8 cellular contexts compared by ENCODE assay signal in the genomic region with DNA sequence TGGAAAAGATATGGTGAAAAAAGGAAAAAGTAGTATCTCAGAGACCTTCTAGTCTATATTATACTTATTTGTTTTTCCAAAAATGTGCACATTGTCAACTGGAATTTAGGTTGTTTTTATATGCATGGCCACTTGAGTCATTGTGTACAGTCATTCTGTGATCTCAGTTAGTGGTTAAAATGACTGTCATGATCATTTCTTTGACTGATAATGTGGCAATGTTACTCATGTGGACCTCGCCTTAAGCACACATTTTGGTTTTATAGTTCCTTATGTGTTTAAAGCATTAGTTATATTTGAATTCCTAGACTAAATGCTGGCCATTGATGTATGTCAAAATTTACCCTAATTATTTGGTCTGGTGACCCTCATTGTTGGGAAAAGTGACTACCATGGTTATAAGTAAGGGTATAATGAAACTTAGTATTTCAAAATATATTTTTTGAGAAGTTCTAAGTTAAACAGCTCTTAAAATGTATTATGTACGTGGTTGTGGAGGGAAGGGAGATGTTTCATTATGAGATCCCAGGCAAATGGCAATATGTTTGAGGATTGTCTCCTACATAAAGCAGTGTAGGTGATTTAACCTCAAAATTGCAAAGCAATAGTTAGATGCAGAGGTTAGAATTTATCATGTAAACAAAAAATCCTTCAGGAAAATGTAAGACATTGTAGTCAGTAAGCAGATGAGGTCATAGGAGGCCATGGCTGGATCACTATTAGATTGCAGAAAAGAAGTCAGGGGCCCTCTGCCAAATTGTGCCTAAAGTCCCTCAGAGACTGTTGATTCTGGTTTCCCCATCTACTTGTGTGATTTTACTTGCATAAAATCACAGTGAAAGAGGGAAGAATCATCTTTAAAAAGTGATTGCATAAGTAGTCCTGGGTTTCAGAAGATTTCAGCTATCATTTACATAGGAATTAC. TPM values are rescaled to one million over a fixed set of nuclear protein-coding genes. Genes with fewer than 3 reads are reported as not detected.
DNase-seq lines count a peak whose midpoint lies in the region; ATAC-seq and TF ChIP-seq lines count a peak whose summit lies in the region.

No MANE protein-coding gene starts in this region.

- peak overlapping the region in 1 of 9 donors; percentile 40 for H3K27ac Mint-ChIP-seq in naive thymus-derived CD4-positive, alpha-beta T cell

- H3K4me1 Mint-ChIP-seq in naive thymus-derived CD4-positive, alpha-beta T cell: peaks cover 0 to 28% (median 0%) of the 10 kb centered on the region in 7 donors

- H3K27me3 ChIP-seq in ascending aorta (no peaks in the 10 kb centered on the region), thyroid gland (no peaks in the 10 kb centered on the region)
- no peaks in the 10 kb centered on the region for H3K27me3 ChIP-seq in naive thymus-derived CD4-positive, alpha-beta T cell (ENCODE audit: control insufficient read depth in 2 of 2, insufficient read depth in 2 of 2, low read length in 2 of 2)

- no peak overlapping the region; the same call in 1 of the 2 replicates for H3K4me3 ChIP-seq in GM12864 (ENCODE audit: low read depth, low read length)
- no peak overlapping the region for H3K4me3 ChIP-seq in ascending aorta
- H3K4me3 ChIP-seq in thyroid gland (replicated peaks in 1 of 3): no peak overlapping the region
- no peak overlapping the region for H3K4me3 ChIP-seq in naive thymus-derived CD4-positive, alpha-beta T cell (ENCODE audit: low read length)

- H3K9me3 Mint-ChIP-seq in naive thymus-derived CD4-positive, alpha-beta T cell: no peaks in the 10 kb centered on the region

- POLR2A ChIA-PET in naive thymus-derived CD4-positive, alpha-beta T cell (lab: Charles Lee): no interaction called here

- H3K9me3 ChIP-seq in ascending aorta (no peaks in the 10 kb centered on the region), thyroid gland (no peaks in the 10 kb centered on the region)
- H3K9me3 ChIP-seq in naive thymus-derived CD4-positive, alpha-beta T cell (ENCODE audit: control insufficient read depth in 2 of 3, low read length in 3 of 3): no peaks in the 10 kb centered on the region

- H3K27me3 Mint-ChIP-seq in naive thymus-derived CD4-positive, alpha-beta T cell: no peaks in the 10 kb centered on the region

- H3K27ac ChIP-seq in ascending aorta (no peak overlapping the region), thyroid gland (no peak overlapping the region)
- no peak overlapping the region for H3K27ac ChIP-seq in naive thymus-derived CD4-positive, alpha-beta T cell (ENCODE audit: low read depth, low read length)

- intact Hi-C loops in ascending aorta (cut with DNase I) (no loop called here), thyroid gland (cut with DNase I) (no loop called here)
- intact Hi-C loops in naive thymus-derived CD4-positive, alpha-beta T cell (cut with micrococcal nuclease): no loop called here

- TF ChIP-seq CTCF in GM12864 (IDR thresholded peaks at IDR 0.05; ENCODE audit: low read depth, low read length, missing control alignments) (no peak), ascending aorta (IDR thresholded peaks at IDR 0.05) (no peak), thyroid gland (IDR thresholded peaks at IDR 0.05) (no peak)

- H3K4me3 Mint-ChIP-seq in naive thymus-derived CD4-positive, alpha-beta T cell: peak overlapping the region in 1 of 10 donors; percentile 35

- peaks cover 4 to 18% (median 13%) of the 10 kb centered on the region in 5 donors for H3K36me3 Mint-ChIP-seq in naive thymus-derived CD4-positive, alpha-beta T cell

- H3K4me1 ChIP-seq in ascending aorta: no peaks in the 10 kb centered on the region
- H3K4me1 ChIP-seq in thyroid gland: no peaks in the 10 kb centered on the region
- H3K4me1 ChIP-seq in naive thymus-derived CD4-positive, alpha-beta T cell (ENCODE audit: control insufficient read depth in 2 of 2, insufficient read depth in 2 of 2, low read length in 2 of 2): no peaks in the 10 kb centered on the region

- TF ChIP-seq POLR2A in erythroblast (IDR thresholded peaks at IDR 0.05; ENCODE audit: low read length): no peak
- TF ChIP-seq POLR2A in thyroid gland (IDR thresholded peaks at IDR 0.05): no peak

- H3K36me3 ChIP-seq in ascending aorta (peaks cover 0 to 2% of the 10 kb centered on the region in 2 donors), thyroid gland (no peaks in the 10 kb centered on the region)
- H3K36me3 ChIP-seq in naive thymus-derived CD4-positive, alpha-beta T cell (ENCODE audit: control insufficient read depth in 2 of 3, insufficient read depth in 3 of 3, low read length in 3 of 3): no peaks in the 10 kb centered on the region

- CTCF ChIA-PET in naive thymus-derived CD4-positive, alpha-beta T cell (lab: Charles Lee): no interaction called here

- peak; percentile 76 for ATAC-seq in GM21447 (IDR thresholded peaks at IDR 0.05; ENCODE audit: unreplicated experiment)
- ATAC-seq in naive thymus-derived CD4-positive, alpha-beta T cell: no peak

- DNase-seq in GM12864 (ENCODE audit: low read depth) (peak; percentile 70), HT-29 (ENCODE audit: low spot score) (peak; percentile 32), erythroblast (lab: John Stamatoyannopoulos, UW) (peak; percentile 27 to 67), activated gamma-delta T cell treated with Interleukin-2 at 50 U/mL for 16 hours (no peak), ascending aorta (ENCODE audit: low spot score in 2 of 2) (no peak), thyroid gland (no peak)
- DNase-seq in naive thymus-derived CD4-positive, alpha-beta T cell: no peak

- 92 to 94% methylated on average over 2 of the region's 2 CpGs for WGBS in thyroid gland, 2 donors

RNA-seq across cellular contexts. Expression of a gene that starts 17.5 kb away (rescaled TPM):
- total RNA-seq in HT-29 (2014; rRNA removed; shearing (Covaris generic)): 6.3 and 7.5 TPM in 2 replicates
- total RNA-seq in ascending aorta: 30.2 TPM
- 10 to 100 TPM; 21.7 to 27.7 (median 24.7) TPM for total RNA-seq in thyroid gland
- 10 to 100 TPM; 21.6 to 40.4 (median 37.1) TPM for total RNA-seq in naive thymus-derived CD4-positive, alpha-beta T cell
- 10 to 100 TPM; 43.5 to 44.0 TPM for polyA plus RNA-seq in naive thymus-derived CD4-positive, alpha-beta T cell

RNA-seq across cellular contexts. Expression of a gene that starts 51.9 kb away (rescaled TPM):
- total RNA-seq in HT-29 (2014; rRNA removed; shearing (Covaris generic)): 1.1 and 3.2 TPM in 2 replicates
- total RNA-seq in ascending aorta (1.5 TPM), thyroid gland (10 to 100 TPM; 16.7 to 47.8 (median 23.9) TPM)
- 1 to 10 TPM; 3.6 to 8.4 (median 6.5) TPM for total RNA-seq in naive thymus-derived CD4-positive, alpha-beta T cell
- polyA plus RNA-seq in naive thymus-derived CD4-positive, alpha-beta T cell: 1 to 10 TPM; 4.2 to 4.5 TPM

Comparison
In these comparisons a context has a peak if more than half of its experiments do, and no peak if none do; other contexts are left out.
1. DNase-seq: peak in GM12864 (single experiment), HT-29 (single experiment) and erythroblast (2 of 2); none in activated gamma-delta T cell treated with Interleukin-2 at 50 U/mL for 16 hours (single experiment), ascending aorta (0 of 2), thyroid gland (0 of 2) and naive thymus-derived CD4-positive, alpha-beta T cell (0 of 9).